Comparison of ENCODE assay signal across 1 cellular context in the genomic region with DNA sequence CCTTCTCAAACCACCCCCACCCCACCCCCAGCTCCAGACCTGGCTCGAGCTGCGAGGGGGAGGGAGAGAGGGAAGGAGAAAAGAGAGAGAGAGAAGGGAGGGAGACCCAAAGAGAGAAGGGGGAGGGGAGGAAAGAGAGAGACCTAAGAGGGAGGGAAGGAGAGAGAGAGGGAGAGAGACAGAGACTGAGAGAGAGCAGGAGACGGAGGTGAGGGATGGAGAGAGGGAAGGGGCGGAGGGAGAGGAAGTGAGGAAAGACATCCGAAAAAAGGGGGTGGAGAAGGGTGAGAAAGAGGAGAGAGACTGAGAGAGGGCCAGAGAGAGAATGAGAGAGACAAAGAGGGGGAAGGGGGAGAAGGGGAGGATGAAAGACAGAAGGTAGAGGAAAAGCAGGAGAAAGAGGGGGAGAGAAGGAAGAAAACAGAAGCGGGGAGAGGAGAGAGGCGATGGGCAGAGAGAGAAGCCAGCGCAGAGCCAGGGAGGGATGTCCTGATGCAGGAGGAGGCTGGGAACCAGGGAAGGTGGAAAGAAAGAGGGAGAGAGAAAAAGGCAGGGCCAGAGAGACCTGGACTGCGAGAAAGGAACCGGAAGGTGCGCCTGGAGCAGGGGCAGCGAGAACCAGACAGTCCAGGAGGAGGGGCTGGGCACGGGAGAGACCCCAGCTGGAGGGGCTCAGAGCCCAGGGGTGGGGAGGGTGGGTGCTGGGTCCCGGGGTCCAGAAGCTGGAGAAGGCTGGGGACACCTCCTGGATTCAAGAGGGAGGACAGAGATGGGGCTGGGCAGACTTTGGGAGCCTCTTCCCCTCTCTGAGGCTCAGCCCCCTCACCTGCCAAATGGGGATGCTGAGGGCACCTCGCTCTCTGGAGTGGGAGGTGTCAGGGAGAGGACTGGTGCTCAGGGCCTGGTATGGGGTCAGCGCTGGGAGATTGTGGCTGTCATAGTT.
TF ChIP-seq lines count a peak whose summit lies in the region.

No MANE protein-coding gene starts in this region.

TF ChIP-seq in K562, 482 proteins besides CTCF, POLR2A, EP300 and RAD21 (continued from another document and continues in another):
- TF ChIP-seq, protein P1, sequence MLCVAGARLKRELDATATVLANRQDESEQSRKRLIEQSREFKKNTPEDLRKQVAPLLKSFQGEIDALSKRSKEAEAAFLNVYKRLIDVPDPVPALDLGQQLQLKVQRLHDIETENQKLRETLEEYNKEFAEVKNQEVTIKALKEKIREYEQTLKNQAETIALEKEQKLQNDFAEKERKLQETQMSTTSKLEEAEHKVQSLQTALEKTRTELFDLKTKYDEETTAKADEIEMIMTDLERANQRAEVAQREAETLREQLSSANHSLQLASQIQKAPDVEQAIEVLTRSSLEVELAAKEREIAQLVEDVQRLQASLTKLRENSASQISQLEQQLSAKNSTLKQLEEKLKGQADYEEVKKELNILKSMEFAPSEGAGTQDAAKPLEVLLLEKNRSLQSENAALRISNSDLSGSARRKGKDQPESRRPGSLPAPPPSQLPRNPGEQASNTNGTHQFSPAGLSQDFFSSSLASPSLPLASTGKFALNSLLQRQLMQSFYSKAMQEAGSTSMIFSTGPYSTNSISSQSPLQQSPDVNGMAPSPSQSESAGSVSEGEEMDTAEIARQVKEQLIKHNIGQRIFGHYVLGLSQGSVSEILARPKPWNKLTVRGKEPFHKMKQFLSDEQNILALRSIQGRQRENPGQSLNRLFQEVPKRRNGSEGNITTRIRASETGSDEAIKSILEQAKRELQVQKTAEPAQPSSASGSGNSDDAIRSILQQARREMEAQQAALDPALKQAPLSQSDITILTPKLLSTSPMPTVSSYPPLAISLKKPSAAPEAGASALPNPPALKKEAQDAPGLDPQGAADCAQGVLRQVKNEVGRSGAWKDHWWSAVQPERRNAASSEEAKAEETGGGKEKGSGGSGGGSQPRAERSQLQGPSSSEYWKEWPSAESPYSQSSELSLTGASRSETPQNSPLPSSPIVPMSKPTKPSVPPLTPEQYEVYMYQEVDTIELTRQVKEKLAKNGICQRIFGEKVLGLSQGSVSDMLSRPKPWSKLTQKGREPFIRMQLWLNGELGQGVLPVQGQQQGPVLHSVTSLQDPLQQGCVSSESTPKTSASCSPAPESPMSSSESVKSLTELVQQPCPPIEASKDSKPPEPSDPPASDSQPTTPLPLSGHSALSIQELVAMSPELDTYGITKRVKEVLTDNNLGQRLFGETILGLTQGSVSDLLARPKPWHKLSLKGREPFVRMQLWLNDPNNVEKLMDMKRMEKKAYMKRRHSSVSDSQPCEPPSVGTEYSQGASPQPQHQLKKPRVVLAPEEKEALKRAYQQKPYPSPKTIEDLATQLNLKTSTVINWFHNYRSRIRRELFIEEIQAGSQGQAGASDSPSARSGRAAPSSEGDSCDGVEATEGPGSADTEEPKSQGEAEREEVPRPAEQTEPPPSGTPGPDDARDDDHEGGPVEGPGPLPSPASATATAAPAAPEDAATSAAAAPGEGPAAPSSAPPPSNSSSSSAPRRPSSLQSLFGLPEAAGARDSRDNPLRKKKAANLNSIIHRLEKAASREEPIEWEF (CRISPR knock-in tag; IDR thresholded peaks at IDR 0.05), result no peak
- TF ChIP-seq OTX1 (CRISPR knock-in tag; IDR thresholded peaks at IDR 0.05) (peak; percentile 81; the same call in 1 of the 2 replicates), ZNF444 (CRISPR knock-in tag; IDR thresholded peaks at IDR 0.05) (peak; percentile 70; the same call in 1 of the 2 replicates), NFATC3 (IDR thresholded peaks at IDR 0.05) (0 out of 2 replicates have a peak, but pooled peaks have one; percentile 45), ZNF3 (CRISPR knock-in tag; IDR thresholded peaks at IDR 0.05) (no peak), SMAD3 (CRISPR knock-in tag; conservative IDR thresholded peaks at IDR 0.05) (no peak), TAF7 (tag; IDR thresholded peaks at IDR 0.05) (no peak), HIVEP1 (CRISPR knock-in tag; IDR thresholded peaks at IDR 0.05) (no peak), TOE1 (IDR thresholded peaks at IDR 0.05; ENCODE audit: borderline replicate concordance) (peak; percentile 77), TOE1 (CRISPR knock-in tag; IDR thresholded peaks at IDR 0.05; ENCODE audit: borderline replicate concordance, low read depth) (no peak), HDAC6 (IDR thresholded peaks at IDR 0.05; ENCODE audit: low read depth, low read length) (no peak), EP400 (IDR thresholded peaks at IDR 0.05) (no peak; the same call in 1 of the 2 replicates), HOXB6 (CRISPR knock-in tag; IDR thresholded peaks at IDR 0.05; ENCODE audit: borderline replicate concordance) (no peak), ZBED1 (IDR thresholded peaks at IDR 0.05) (no peak), GATAD2A (IDR thresholded peaks at IDR 0.05) (0 out of 2 replicates have a peak, but pooled peaks have one; percentile 43), MTA1 (IDR thresholded peaks at IDR 0.05; ENCODE audit: borderline replicate concordance) (peak; percentile 91), ZNF644 (tag; IDR thresholded peaks at IDR 0.05; ENCODE audit: low read depth) (no peak), EHMT2 (IDR thresholded peaks at IDR 0.05) (peak; percentile 79), NBN (IDR thresholded peaks at IDR 0.05; ENCODE audit: low read depth) (peak; percentile 78; the same call in 1 of the 2 replicates)
- TF ChIP-seq, protein P2, sequence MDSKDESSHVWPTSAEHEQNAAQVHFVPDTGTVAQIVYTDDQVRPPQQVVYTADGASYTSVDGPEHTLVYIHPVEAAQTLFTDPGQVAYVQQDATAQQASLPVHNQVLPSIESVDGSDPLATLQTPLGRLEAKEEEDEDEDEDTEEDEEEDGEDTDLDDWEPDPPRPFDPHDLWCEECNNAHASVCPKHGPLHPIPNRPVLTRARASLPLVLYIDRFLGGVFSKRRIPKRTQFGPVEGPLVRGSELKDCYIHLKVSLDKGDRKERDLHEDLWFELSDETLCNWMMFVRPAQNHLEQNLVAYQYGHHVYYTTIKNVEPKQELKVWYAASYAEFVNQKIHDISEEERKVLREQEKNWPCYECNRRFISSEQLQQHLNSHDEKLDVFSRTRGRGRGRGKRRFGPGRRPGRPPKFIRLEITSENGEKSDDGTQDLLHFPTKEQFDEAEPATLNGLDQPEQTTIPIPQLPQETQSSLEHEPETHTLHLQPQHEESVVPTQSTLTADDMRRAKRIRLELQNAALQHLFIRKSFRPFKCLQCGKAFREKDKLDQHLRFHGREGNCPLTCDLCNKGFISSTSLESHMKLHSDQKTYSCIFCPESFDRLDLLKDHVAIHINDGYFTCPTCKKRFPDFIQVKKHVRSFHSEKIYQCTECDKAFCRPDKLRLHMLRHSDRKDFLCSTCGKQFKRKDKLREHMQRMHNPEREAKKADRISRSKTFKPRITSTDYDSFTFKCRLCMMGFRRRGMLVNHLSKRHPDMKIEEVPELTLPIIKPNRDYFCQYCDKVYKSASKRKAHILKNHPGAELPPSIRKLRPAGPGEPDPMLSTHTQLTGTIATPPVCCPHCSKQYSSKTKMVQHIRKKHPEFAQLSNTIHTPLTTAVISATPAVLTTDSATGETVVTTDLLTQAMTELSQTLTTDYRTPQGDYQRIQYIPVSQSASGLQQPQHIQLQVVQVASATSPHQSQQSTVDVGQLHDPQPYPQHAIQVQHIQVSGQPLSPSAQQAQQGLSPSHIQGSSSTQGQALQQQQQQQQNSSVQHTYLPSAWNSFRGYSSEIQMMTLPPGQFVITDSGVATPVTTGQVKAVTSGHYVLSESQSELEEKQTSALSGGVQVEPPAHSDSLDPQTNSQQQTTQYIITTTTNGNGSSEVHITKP (IDR thresholded peaks at IDR 0.05; ENCODE audit: partially characterized antibody), result peak; percentile 14
- TF ChIP-seq, protein P3, sequence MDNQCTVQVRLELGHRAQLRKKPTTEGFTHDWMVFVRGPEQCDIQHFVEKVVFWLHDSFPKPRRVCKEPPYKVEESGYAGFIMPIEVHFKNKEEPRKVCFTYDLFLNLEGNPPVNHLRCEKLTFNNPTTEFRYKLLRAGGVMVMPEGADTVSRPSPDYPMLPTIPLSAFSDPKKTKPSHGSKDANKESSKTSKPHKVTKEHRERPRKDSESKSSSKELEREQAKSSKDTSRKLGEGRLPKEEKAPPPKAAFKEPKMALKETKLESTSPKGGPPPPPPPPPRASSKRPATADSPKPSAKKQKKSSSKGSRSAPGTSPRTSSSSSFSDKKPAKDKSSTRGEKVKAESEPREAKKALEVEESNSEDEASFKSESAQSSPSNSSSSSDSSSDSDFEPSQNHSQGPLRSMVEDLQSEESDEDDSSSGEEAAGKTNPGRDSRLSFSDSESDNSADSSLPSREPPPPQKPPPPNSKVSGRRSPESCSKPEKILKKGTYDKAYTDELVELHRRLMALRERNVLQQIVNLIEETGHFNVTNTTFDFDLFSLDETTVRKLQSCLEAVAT (IDR thresholded peaks at IDR 0.05), result peak; percentile 86 to 93
- TF ChIP-seq, protein P4, sequence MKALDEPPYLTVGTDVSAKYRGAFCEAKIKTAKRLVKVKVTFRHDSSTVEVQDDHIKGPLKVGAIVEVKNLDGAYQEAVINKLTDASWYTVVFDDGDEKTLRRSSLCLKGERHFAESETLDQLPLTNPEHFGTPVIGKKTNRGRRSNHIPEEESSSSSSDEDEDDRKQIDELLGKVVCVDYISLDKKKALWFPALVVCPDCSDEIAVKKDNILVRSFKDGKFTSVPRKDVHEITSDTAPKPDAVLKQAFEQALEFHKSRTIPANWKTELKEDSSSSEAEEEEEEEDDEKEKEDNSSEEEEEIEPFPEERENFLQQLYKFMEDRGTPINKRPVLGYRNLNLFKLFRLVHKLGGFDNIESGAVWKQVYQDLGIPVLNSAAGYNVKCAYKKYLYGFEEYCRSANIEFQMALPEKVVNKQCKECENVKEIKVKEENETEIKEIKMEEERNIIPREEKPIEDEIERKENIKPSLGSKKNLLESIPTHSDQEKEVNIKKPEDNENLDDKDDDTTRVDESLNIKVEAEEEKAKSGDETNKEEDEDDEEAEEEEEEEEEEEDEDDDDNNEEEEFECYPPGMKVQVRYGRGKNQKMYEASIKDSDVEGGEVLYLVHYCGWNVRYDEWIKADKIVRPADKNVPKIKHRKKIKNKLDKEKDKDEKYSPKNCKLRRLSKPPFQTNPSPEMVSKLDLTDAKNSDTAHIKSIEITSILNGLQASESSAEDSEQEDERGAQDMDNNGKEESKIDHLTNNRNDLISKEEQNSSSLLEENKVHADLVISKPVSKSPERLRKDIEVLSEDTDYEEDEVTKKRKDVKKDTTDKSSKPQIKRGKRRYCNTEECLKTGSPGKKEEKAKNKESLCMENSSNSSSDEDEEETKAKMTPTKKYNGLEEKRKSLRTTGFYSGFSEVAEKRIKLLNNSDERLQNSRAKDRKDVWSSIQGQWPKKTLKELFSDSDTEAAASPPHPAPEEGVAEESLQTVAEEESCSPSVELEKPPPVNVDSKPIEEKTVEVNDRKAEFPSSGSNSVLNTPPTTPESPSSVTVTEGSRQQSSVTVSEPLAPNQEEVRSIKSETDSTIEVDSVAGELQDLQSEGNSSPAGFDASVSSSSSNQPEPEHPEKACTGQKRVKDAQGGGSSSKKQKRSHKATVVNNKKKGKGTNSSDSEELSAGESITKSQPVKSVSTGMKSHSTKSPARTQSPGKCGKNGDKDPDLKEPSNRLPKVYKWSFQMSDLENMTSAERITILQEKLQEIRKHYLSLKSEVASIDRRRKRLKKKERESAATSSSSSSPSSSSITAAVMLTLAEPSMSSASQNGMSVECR (CRISPR knock-in tag; IDR thresholded peaks at IDR 0.05), result no peak; the same call in 1 of the 2 replicates
- TF ChIP-seq, protein P5, sequence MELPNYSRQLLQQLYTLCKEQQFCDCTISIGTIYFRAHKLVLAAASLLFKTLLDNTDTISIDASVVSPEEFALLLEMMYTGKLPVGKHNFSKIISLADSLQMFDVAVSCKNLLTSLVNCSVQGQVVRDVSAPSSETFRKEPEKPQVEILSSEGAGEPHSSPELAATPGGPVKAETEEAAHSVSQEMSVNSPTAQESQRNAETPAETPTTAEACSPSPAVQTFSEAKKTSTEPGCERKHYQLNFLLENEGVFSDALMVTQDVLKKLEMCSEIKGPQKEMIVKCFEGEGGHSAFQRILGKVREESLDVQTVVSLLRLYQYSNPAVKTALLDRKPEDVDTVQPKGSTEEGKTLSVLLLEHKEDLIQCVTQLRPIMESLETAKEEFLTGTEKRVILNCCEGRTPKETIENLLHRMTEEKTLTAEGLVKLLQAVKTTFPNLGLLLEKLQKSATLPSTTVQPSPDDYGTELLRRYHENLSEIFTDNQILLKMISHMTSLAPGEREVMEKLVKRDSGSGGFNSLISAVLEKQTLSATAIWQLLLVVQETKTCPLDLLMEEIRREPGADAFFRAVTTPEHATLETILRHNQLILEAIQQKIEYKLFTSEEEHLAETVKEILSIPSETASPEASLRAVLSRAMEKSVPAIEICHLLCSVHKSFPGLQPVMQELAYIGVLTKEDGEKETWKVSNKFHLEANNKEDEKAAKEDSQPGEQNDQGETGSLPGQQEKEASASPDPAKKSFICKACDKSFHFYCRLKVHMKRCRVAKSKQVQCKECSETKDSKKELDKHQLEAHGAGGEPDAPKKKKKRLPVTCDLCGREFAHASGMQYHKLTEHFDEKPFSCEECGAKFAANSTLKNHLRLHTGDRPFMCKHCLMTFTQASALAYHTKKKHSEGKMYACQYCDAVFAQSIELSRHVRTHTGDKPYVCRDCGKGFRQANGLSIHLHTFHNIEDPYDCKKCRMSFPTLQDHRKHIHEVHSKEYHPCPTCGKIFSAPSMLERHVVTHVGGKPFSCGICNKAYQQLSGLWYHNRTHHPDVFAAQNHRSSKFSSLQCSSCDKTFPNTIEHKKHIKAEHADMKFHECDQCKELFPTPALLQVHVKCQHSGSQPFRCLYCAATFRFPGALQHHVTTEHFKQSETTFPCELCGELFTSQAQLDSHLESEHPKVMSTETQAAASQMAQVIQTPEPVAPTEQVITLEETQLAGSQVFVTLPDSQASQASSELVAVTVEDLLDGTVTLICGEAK (IDR thresholded peaks at IDR 0.05), result peak; percentile 70; the same call in 1 of the 2 replicates
- TF ChIP-seq, protein P5 (CRISPR knock-in tag; IDR thresholded peaks at IDR 0.05), result no peak
